ENCODE assay signal across 35 cellular contexts in genomic region chr15:26449296-26449695, GRCh38.
A peak's percentile ranks its signal among the peaks of the same experiment; 100 is the strongest.
DNase-seq lines count a peak whose midpoint lies in the region; FAIRE-seq and TF ChIP-seq lines count a peak whose summit lies in the region.
"Had no signal": no experiment of that assay in that cellular context is flagged by ENCODE, and none has a peak within 500 bp of the region (broad histone marks: within the 10 kb centered on the region; RNA-seq: fewer than 3 reads in every experiment).

No MANE protein-coding gene starts in this region.

- no CpG with 5 or more reads among the region's 7 CpGs for WGBS in H9 (ENCODE audit: extremely low coverage, insufficient read length, low lambda C conversion rate)

- no peak overlapping the region for H2BK15ac ChIP-seq in H9 (ENCODE audit: low read depth, low read length)

- H3T11ph ChIP-seq in H9 (ENCODE audit: low read length), result no peak overlapping the region

- H3K4me1 ChIP-seq in H9 (ENCODE audit: insufficient read depth, low read length), result no peaks in the 10 kb centered on the region
- H3K4me1 ChIP-seq in astrocyte (ENCODE audit: insufficient read depth, low read length), result no peaks in the 10 kb centered on the region
- H3K4me1 ChIP-seq: esophagus squamous epithelium, gastrocnemius medialis, pancreas, right atrium auricular region, SJSA1, upper lobe of right lung had no signal

- H3K23ac ChIP-seq in H9 (ENCODE audit: insufficient read length, low read depth, low read length), result no peak overlapping the region

- no peak overlapping the region for H3K4me3 Mint-ChIP-seq in H9
- no peak overlapping the region for H3K4me3 Mint-ChIP-seq in astrocyte (ENCODE audit: unreplicated experiment)
- H3K4me3 Mint-ChIP-seq: activated naive CD4-positive, alpha-beta T cell treated with anti-CD3 and anti-CD28 coated beads, Interleukin-2, amount 10 ng/mL, durations not matched to agents 7 days and 5 days; IgD-negative memory B cell; nephron progenitor cell; stimulated activated effector memory CD8-positive, alpha-beta T cell treated with anti-CD3 and anti-CD28 coated beads, Interleukin-12 subunit alpha, Interleukin-12 subunit beta, amount 100 ng/mL, for 72 hours had no signal

- H3K9ac ChIP-seq in H9 (ENCODE audit: extremely low read depth, insufficient read length, low read length), result no peak overlapping the region
- H3K9ac ChIP-seq in astrocyte (ENCODE audit: low read length), result peak overlapping the region; percentile 23
- H3K9ac ChIP-seq: BLaER1 had no signal

- H4K20me1 ChIP-seq in H9 (ENCODE audit: control insufficient read depth, insufficient read depth, insufficient read length) (no peaks in the 10 kb centered on the region), astrocyte (ENCODE audit: insufficient read depth, low read length) (no peaks in the 10 kb centered on the region)
- H4K20me1 ChIP-seq: BLaER1 had no signal

- no peak overlapping the region for H3K27ac ChIP-seq in H9 (ENCODE audit: insufficient read length, low read depth, low read length)
- H3K27ac ChIP-seq in astrocyte (ENCODE audit: low read depth, low read length), result peak overlapping the region; percentile 56
- H3K27ac ChIP-seq: BLaER1, cardiac muscle cell, esophagus squamous epithelium, gastrocnemius medialis, hepatocyte, pancreas, right atrium auricular region, SJSA1, upper lobe of right lung had no signal

- H2BK120ac ChIP-seq in H9 (ENCODE audit: low read depth, low read length, poor library complexity, severe bottlenecking), result no peak overlapping the region

- H3K27me3 Mint-ChIP-seq in H9 (ENCODE audit: low read depth) (peaks cover 2% of the 10 kb centered on the region; the same call in 1 of the 2 replicates), astrocyte (ENCODE audit: low read depth, unreplicated experiment) (no peaks in the 10 kb centered on the region)
- H3K27me3 Mint-ChIP-seq: activated naive CD4-positive, alpha-beta T cell treated with anti-CD3 and anti-CD28 coated beads, Interleukin-2, amount 10 ng/mL, durations not matched to agents 7 days and 5 days; IgD-negative memory B cell had no signal

- no peak overlapping the region for H2AK5ac ChIP-seq in H9 (ENCODE audit: insufficient read length, low read length)

- H3K56ac ChIP-seq in H9 (ENCODE audit: insufficient read length, low read depth, low read length), result no peak overlapping the region

- no peak overlapping the region for H2BK20ac ChIP-seq in H9 (ENCODE audit: low read depth, low read length, poor library complexity, severe bottlenecking)

- no peaks in the 10 kb centered on the region for H3K23me2 ChIP-seq in H9 (ENCODE audit: insufficient read length, low read depth, low read length, poor library complexity, severe bottlenecking)

- DNase-seq in H9 (peak; percentile 41), astrocyte (ENCODE audit: low read depth) (peak; percentile 80), iPS-NIHi11 (ENCODE audit: low spot score) (peak; percentile 31), retinal pigment epithelial cell (ENCODE audit: low read depth) (peak; percentile 55), foreskin fibroblast (no peak), GM19239 (ENCODE audit: insufficient read length, low spot score) (no peak), HPDE6-E6E7 (ENCODE audit: extremely low spot score) (no peak), NCI-H2196 (lab: John Stamatoyannopoulos, UW; ENCODE audit: unreplicated experiment) (no peak)
- DNase-seq: activated CD4-positive, alpha-beta T cell treated with anti-CD3 and anti-CD28 coated beads, Interleukin-2, amount 50 U/mL, for 4 hours; activated CD4-positive, CD25-positive, alpha-beta regulatory T cell; activated CD8-positive, alpha-beta memory T cell treated with anti-CD3 and anti-CD28 coated beads, Interleukin-2, amount 50 U/mL, for 48 hours; activated naive CD4-positive, alpha-beta T cell treated with anti-CD3 and anti-CD28 coated beads, Interleukin-2, amount 10 ng/mL, durations not matched to agents 7 days and 5 days; amygdala; cortex of kidney; DMS53; esophagus squamous epithelium; gastrocnemius medialis; NCI-H1092; NCI-H187 treated with DMSO at 0.1 percent for 48 hours; NCI-H69; nephron progenitor cell; pancreas; stimulated activated CD4-positive, alpha-beta T cell treated with anti-CD3 and anti-CD28 coated beads, Interleukin-12 subunit alpha, Interleukin-12 subunit beta, amount 100 ng/mL, for 4 hours; stimulated activated CD4-positive, alpha-beta T cell treated with anti-CD3 and anti-CD28 coated beads, Interleukin-4, amount 100 ng/mL, for 1 hour; substantia nigra; upper lobe of right lung had no signal

- H3K4me3 ChIP-seq in astrocyte (ENCODE audit: insufficient read depth, low read depth, low read length), result no peak overlapping the region
- no peak overlapping the region for H3K4me3 ChIP-seq in retinal pigment epithelial cell (ENCODE audit: low read length)
- no peak overlapping the region for H3K4me3 ChIP-seq in foreskin fibroblast (ENCODE audit: low read depth in 1 of 2, low read length in 2 of 2)
- H3K4me3 ChIP-seq: BLaER1, cardiac muscle cell, esophagus squamous epithelium, gastrocnemius medialis, hepatocyte, pancreas, right atrium auricular region, SJSA1, upper lobe of right lung had no signal

- no peaks in the 10 kb centered on the region; a peak in 2 of 7 replicates for H3K36me3 Mint-ChIP-seq in H9 (ENCODE audit: insufficient read depth in 1 of 3, low read depth in 3 of 3)
- H3K36me3 Mint-ChIP-seq in astrocyte (ENCODE audit: low read depth, unreplicated experiment), result no peaks in the 10 kb centered on the region
- H3K36me3 Mint-ChIP-seq: activated naive CD4-positive, alpha-beta T cell treated with anti-CD3 and anti-CD28 coated beads, Interleukin-2, amount 10 ng/mL, durations not matched to agents 7 days and 5 days; IgD-negative memory B cell; stimulated activated effector memory CD8-positive, alpha-beta T cell treated with anti-CD3 and anti-CD28 coated beads, Interleukin-12 subunit alpha, Interleukin-12 subunit beta, amount 100 ng/mL, for 72 hours had no signal

- H3K4me1 Mint-ChIP-seq in H9, result peaks cover 7 to 13% of the 10 kb centered on the region in 2 experiments
- H3K4me1 Mint-ChIP-seq in astrocyte (ENCODE audit: low read depth, unreplicated experiment), result peaks cover 34% of the 10 kb centered on the region
- H3K4me1 Mint-ChIP-seq: activated naive CD4-positive, alpha-beta T cell treated with anti-CD3 and anti-CD28 coated beads, Interleukin-2, amount 10 ng/mL, durations not matched to agents 7 days and 5 days; IgD-negative memory B cell; stimulated activated effector memory CD8-positive, alpha-beta T cell treated with anti-CD3 and anti-CD28 coated beads, Interleukin-12 subunit alpha, Interleukin-12 subunit beta, amount 100 ng/mL, for 72 hours had no signal

- no peak overlapping the region for H4K91ac ChIP-seq in H9 (ENCODE audit: insufficient read length, low read depth, low read length)

- TF ChIP-seq CTCF in H9 (conservative IDR thresholded peaks at IDR 0.05) (no peak), astrocyte (IDR thresholded peaks at IDR 0.05; ENCODE audit: insufficient read depth, low read depth, low read length) (no peak), retinal pigment epithelial cell (conservative IDR thresholded peaks at IDR 0.05; ENCODE audit: low read depth, low read length) (no peak), foreskin fibroblast (IDR thresholded peaks at IDR 0.05; ENCODE audit: low read depth, low read length) (no peak)

- no peak overlapping the region; a peak in 1 of 7 replicates for H3K27ac Mint-ChIP-seq in H9
- H3K27ac Mint-ChIP-seq in astrocyte (ENCODE audit: unreplicated experiment), result peak overlapping the region; percentile 82
- H3K27ac Mint-ChIP-seq: activated naive CD4-positive, alpha-beta T cell treated with anti-CD3 and anti-CD28 coated beads, Interleukin-2, amount 10 ng/mL, durations not matched to agents 7 days and 5 days; IgD-negative memory B cell; nephron progenitor cell; stimulated activated effector memory CD8-positive, alpha-beta T cell treated with anti-CD3 and anti-CD28 coated beads, Interleukin-12 subunit alpha, Interleukin-12 subunit beta, amount 100 ng/mL, for 72 hours had no signal

- H3K18ac ChIP-seq in H9 (ENCODE audit: insufficient read length, low read depth, low read length), result no peak overlapping the region

- no peak overlapping the region for H2BK12ac ChIP-seq in H9 (ENCODE audit: insufficient read length, low read depth, low read length)

- H3K79me2 ChIP-seq in H9 (ENCODE audit: insufficient read depth, low read length), result no peaks in the 10 kb centered on the region
- H3K79me2 ChIP-seq in astrocyte (ENCODE audit: insufficient read depth, low read length), result no peaks in the 10 kb centered on the region
- H3K79me2 ChIP-seq: hepatocyte had no signal

- no peaks in the 10 kb centered on the region for H3K9me3 ChIP-seq in H9 (ENCODE audit: control insufficient read depth, low read depth, low read length)
- H3K9me3 ChIP-seq in astrocyte (ENCODE audit: insufficient read depth, low read depth, low read length), result peaks cover 4% of the 10 kb centered on the region
- H3K9me3 ChIP-seq: BLaER1, gastrocnemius medialis, pancreas, right atrium auricular region, SJSA1, upper lobe of right lung had no signal

- no peak overlapping the region for H3K4ac ChIP-seq in H9 (ENCODE audit: low read depth, low read length)

- H2AFZ ChIP-seq in H9 (ENCODE audit: low read length), result no peak overlapping the region
- no peak overlapping the region for H2AFZ ChIP-seq in astrocyte (ENCODE audit: low read depth, low read length)
- H2AFZ ChIP-seq: hepatocyte had no signal

- H2BK5ac ChIP-seq in H9 (ENCODE audit: insufficient read length, low read length), result no peak overlapping the region

- H3K79me1 ChIP-seq in H9 (ENCODE audit: insufficient read depth, low read depth, low read length, poor library complexity, severe bottlenecking), result no peaks in the 10 kb centered on the region

- FAIRE-seq in astrocyte (lab: Jason Lieb, UNC) (no peak), GM19239 (lab: Jason Lieb, UNC) (no peak)
- FAIRE-seq: GM18507, keratinocyte, pancreas had no signal

- no peaks in the 10 kb centered on the region for H3K9me3 Mint-ChIP-seq in H9
- peaks cover 6% of the 10 kb centered on the region for H3K9me3 Mint-ChIP-seq in astrocyte (ENCODE audit: unreplicated experiment)
- H3K9me3 Mint-ChIP-seq: nephron progenitor cell had no signal

- no peaks in the 10 kb centered on the region for H3K36me3 ChIP-seq in astrocyte (ENCODE audit: insufficient read depth, low read length)
- H3K36me3 ChIP-seq: BLaER1, cardiac muscle cell, esophagus squamous epithelium, gastrocnemius medialis, pancreas, SJSA1, upper lobe of right lung had no signal

- H3K27me3 ChIP-seq in H9 (ENCODE audit: insufficient read depth, low read length), result no peaks in the 10 kb centered on the region
- no peaks in the 10 kb centered on the region for H3K27me3 ChIP-seq in astrocyte (ENCODE audit: insufficient read depth, low read length)
- H3K27me3 ChIP-seq: BLaER1, cardiac muscle cell, esophagus squamous epithelium, gastrocnemius medialis, hepatocyte, pancreas, right atrium auricular region, SJSA1, upper lobe of right lung had no signal

- H4K8ac ChIP-seq in H9 (replicated peaks; ENCODE audit: insufficient read length, low read depth, low read length), result no peak overlapping the region

- H3K14ac ChIP-seq in H9 (ENCODE audit: insufficient read depth, low read length), result no peak overlapping the region

- H3K4me2 ChIP-seq in H9 (ENCODE audit: insufficient read depth, insufficient read length, low read length) (no peak overlapping the region), astrocyte (ENCODE audit: low read length) (peak overlapping the region; percentile 8)
- H3K4me2 ChIP-seq: BLaER1, hepatocyte had no signal

- no peak overlapping the region for H4K5ac ChIP-seq in H9 (ENCODE audit: insufficient read length, low read depth, low read length)

Comparison
In these comparisons a context has a peak if more than half of its experiments do, and no peak if none do; other contexts are left out.
1. DNase-seq: peak in H9 (single experiment), astrocyte (single experiment), iPS-NIHi11 (single experiment) and retinal pigment epithelial cell (single experiment); none in foreskin fibroblast (0 of 2), GM19239 (single experiment), HPDE6-E6E7 (single experiment) and NCI-H2196 (single experiment).